In genomic region chr12:15014708-15015107, GRCh38 we compare ENCODE assay signal across 27 cellular contexts. TPM values are rescaled to one million over a fixed set of nuclear protein-coding genes. Genes with fewer than 3 reads are reported as not detected.
"Had no signal": no experiment of that assay in that cellular context is flagged by ENCODE, and none has a peak within 500 bp of the region (broad histone marks: within the 10 kb centered on the region; RNA-seq: fewer than 3 reads in every experiment).

No MANE protein-coding gene starts in this region.

- H3K4me3 Mint-ChIP-seq: endodermal cell; memory B cell; natural killer cell treated with Interleukin-12 subunit alpha and Interleukin-12 subunit beta and Interleukin-15 and Interleukin-18, amount 100 ng/mL, for 72 hours; stimulated activated effector memory CD8-positive, alpha-beta T cell treated with anti-CD3 and anti-CD28 coated beads, Interleukin-12 subunit alpha, Interleukin-12 subunit beta, amount 100 ng/mL, for 72 hours had no signal

- H3K27ac ChIP-seq: colonic mucosa, heart left ventricle, lower lobe of right lung, parathyroid adenoma, prostate gland, right lobe of liver, suprapubic skin, tibial nerve had no signal

- H3K9me3 ChIP-seq: colonic mucosa, lower lobe of right lung, prostate gland, right lobe of liver, suprapubic skin, tibial nerve had no signal

- H3K4me3 ChIP-seq: colonic mucosa, heart left ventricle, lower lobe of right lung, prostate gland, right lobe of liver, suprapubic skin, tibial nerve had no signal

- H3K9ac ChIP-seq: parathyroid adenoma had no signal

- H2AFZ ChIP-seq: parathyroid adenoma had no signal

- H3K27me3 Mint-ChIP-seq: memory B cell had no signal

- H3K27me3 ChIP-seq: colonic mucosa, heart left ventricle, right lobe of liver, suprapubic skin, tibial nerve had no signal

- H3K4me1 Mint-ChIP-seq: memory B cell; stimulated activated effector memory CD8-positive, alpha-beta T cell treated with anti-CD3 and anti-CD28 coated beads, Interleukin-12 subunit alpha, Interleukin-12 subunit beta, amount 100 ng/mL, for 72 hours had no signal

- H3K9me3 Mint-ChIP-seq: endodermal cell; memory B cell; natural killer cell treated with Interleukin-12 subunit alpha and Interleukin-12 subunit beta and Interleukin-15 and Interleukin-18, amount 100 ng/mL, for 72 hours; stimulated activated effector memory CD8-positive, alpha-beta T cell treated with anti-CD3 and anti-CD28 coated beads, Interleukin-12 subunit alpha, Interleukin-12 subunit beta, amount 100 ng/mL, for 72 hours had no signal

- DNase-seq: colonic mucosa; dermis blood vessel endothelial cell; effector CD4-positive, alpha-beta T cell; endodermal cell; heart left ventricle; hippocampal formation; lower lobe of right lung; midbrain; occipital lobe; retina; right lobe of liver; stimulated activated CD4-positive, alpha-beta T cell treated with anti-CD3 and anti-CD28 coated beads, Interleukin-4, amount 100 ng/mL, for 1 hour; stimulated activated CD8-positive, alpha-beta memory T cell treated with anti-CD3 and anti-CD28 coated beads, Interleukin-4, amount 100 ng/mL, for 48 hours; stimulated activated naive CD8-positive, alpha-beta T cell treated with anti-CD3 and anti-CD28 coated beads, Interleukin-15, Interleukin-2, amounts not matched to agents 100 U/mL and 50 U/mL, for 24 hours had no signal

- H3K27ac Mint-ChIP-seq: endodermal cell; memory B cell; natural killer cell treated with Interleukin-12 subunit alpha and Interleukin-12 subunit beta and Interleukin-15 and Interleukin-18, amount 100 ng/mL, for 72 hours; stimulated activated effector memory CD8-positive, alpha-beta T cell treated with anti-CD3 and anti-CD28 coated beads, Interleukin-12 subunit alpha, Interleukin-12 subunit beta, amount 100 ng/mL, for 72 hours had no signal

- ATAC-seq: heart left ventricle; lower lobe of right lung; stimulated activated effector memory CD8-positive, alpha-beta T cell treated with anti-CD3 and anti-CD28 coated beads, Interleukin-12 subunit alpha, Interleukin-12 subunit beta, amount 100 ng/mL, for 72 hours; stimulated activated naive CD8-positive, alpha-beta T cell treated with anti-CD3 and anti-CD28 coated beads, Interleukin-15, Interleukin-2, amounts not matched to agents 100 U/mL and 50 U/mL, for 24 hours had no signal

- H3K36me3 ChIP-seq: colonic mucosa, heart left ventricle, lower lobe of right lung, prostate gland, right lobe of liver, suprapubic skin, tibial nerve had no signal

- H3K79me2 ChIP-seq: parathyroid adenoma had no signal

- H3K4me1 ChIP-seq: colonic mucosa, lower lobe of right lung, parathyroid adenoma, prostate gland, right lobe of liver, suprapubic skin, tibial nerve had no signal

- H3K36me3 Mint-ChIP-seq: memory B cell; natural killer cell treated with Interleukin-12 subunit alpha and Interleukin-12 subunit beta and Interleukin-15 and Interleukin-18, amount 100 ng/mL, for 72 hours; stimulated activated effector memory CD8-positive, alpha-beta T cell treated with anti-CD3 and anti-CD28 coated beads, Interleukin-12 subunit alpha, Interleukin-12 subunit beta, amount 100 ng/mL, for 72 hours had no signal

RNA-seq across cellular contexts. Expression of gene PDE6H, which starts 41.9 kb away (rescaled TPM):
- total RNA-seq: cerebellum; colonic mucosa; dermis blood vessel endothelial cell; endodermal cell; endothelial cell of umbilical vein; frontal cortex; glomerular endothelial cell; heart left ventricle; natural killer cell treated with Interleukin-12 subunit alpha and Interleukin-12 subunit beta and Interleukin-15 and Interleukin-18, amount 100 ng/mL, for 72 hours; occipital lobe; prostate gland; right lobe of liver; suprapubic skin; tibial nerve; ureter had no signal
- polyA plus RNA-seq: endothelial cell of umbilical vein, esophagus, heart left ventricle had no signal
